In genomic region chr12:112107728-112108447, GRCh38 we compare ENCODE assay signal across 8 cellular contexts. TPM values are rescaled to one million over a fixed set of nuclear protein-coding genes. Genes with fewer than 3 reads are reported as not detected.
DNase-seq lines count a peak whose midpoint lies in the region; ATAC-seq and TF ChIP-seq lines count a peak whose summit lies in the region.

No MANE protein-coding gene starts in this region.

- peak overlapping the region in 1 of 2 experiments; percentile 78 for H2BK12ac ChIP-seq in mesenchymal stem cell (ENCODE audit: low read length in 2 of 2)

- peak overlapping the region; percentile 94 for H2AFZ ChIP-seq in mesenchymal stem cell (ENCODE audit: low read depth, low read length)

- H2AK5ac ChIP-seq in mesenchymal stem cell (ENCODE audit: low read length, severe bottlenecking) = peak overlapping the region; percentile 54

- H3K23ac ChIP-seq in mesenchymal stem cell (ENCODE audit: low read length in 2 of 2) = peak overlapping the region in 1 of 2 experiments; percentile 99

- no peaks in the 10 kb centered on the region for H3K79me1 ChIP-seq in mesenchymal stem cell (replicated peaks; ENCODE audit: low read length, poor library complexity, severe bottlenecking)

- H3K14ac ChIP-seq in mesenchymal stem cell (ENCODE audit: low read length in 2 of 2) = peak overlapping the region in 1 of 2 experiments; percentile 97

- H3K27ac ChIP-seq in cingulate gyrus (ENCODE audit: low read depth, low read length) = peak overlapping the region; percentile 47
- peak overlapping the region; percentile 56 for H3K27ac ChIP-seq in mesenchymal stem cell (ENCODE audit: low read length, poor library complexity, severe bottlenecking)
- peak overlapping the region; percentile 51 to 94 for H3K27ac ChIP-seq in testis

- H2BK15ac ChIP-seq in mesenchymal stem cell (ENCODE audit: low read depth, poor library complexity, severe bottlenecking) = peak overlapping the region; percentile 90

- H4K91ac ChIP-seq in mesenchymal stem cell (ENCODE audit: low read length) = peak overlapping the region; percentile 97

- H3K4me1 ChIP-seq in mesenchymal stem cell (ENCODE audit: control insufficient read depth, insufficient read depth, low read depth, low read length) (peaks cover 22% of the 10 kb centered on the region), testis (peaks cover 13% of the 10 kb centered on the region)

- peak overlapping the region; percentile 67 to 100 for H3K18ac ChIP-seq in mesenchymal stem cell (ENCODE audit: low read depth in 1 of 2, low read length in 2 of 2)

- WGBS in mesenchymal stem cell = under 1% methylated on average over 22 of the region's 23 CpGs
- 1 to 2% methylated on average over 19 to 23 of the region's 23 CpGs for WGBS in testis, 2 donors

- ATAC-seq in GM21717 (IDR thresholded peaks at IDR 0.05; ENCODE audit: unreplicated experiment) (peak; percentile 3), HG02885 (IDR thresholded peaks at IDR 0.05; ENCODE audit: poor library complexity, unreplicated experiment) (no peak)

- H2BK120ac ChIP-seq in mesenchymal stem cell (ENCODE audit: low read depth, low read length) = peak overlapping the region; percentile 73

- H3K9ac ChIP-seq in mesenchymal stem cell (ENCODE audit: low read length) = peak overlapping the region; percentile 99

- no peaks in the 10 kb centered on the region for H3K27me3 ChIP-seq in mesenchymal stem cell (ENCODE audit: control insufficient read depth in 1 of 2, insufficient read depth in 1 of 2, low read length in 2 of 2)
- no peaks in the 10 kb centered on the region for H3K27me3 ChIP-seq in testis

- H3K4ac ChIP-seq in mesenchymal stem cell (ENCODE audit: low read depth in 1 of 2, low read length in 2 of 2) = peak overlapping the region; percentile 81 to 100

- DNase-seq in Ammon's horn (ENCODE audit: low spot score) (peak; percentile 31), SIG-M5 (lab: John Stamatoyannopoulos, UW) (peak; percentile 67), mesenchymal stem cell (peak; percentile 58), testis (peak; percentile 53), mucosa of gallbladder (ENCODE audit: low spot score) (no peak)

- H3K9me3 ChIP-seq in mesenchymal stem cell (ENCODE audit: control insufficient read depth, low read length) = no peaks in the 10 kb centered on the region
- no peaks in the 10 kb centered on the region for H3K9me3 ChIP-seq in testis

- peak overlapping the region; percentile 94 for H4K8ac ChIP-seq in mesenchymal stem cell (ENCODE audit: low read length)

- H3K4me3 ChIP-seq in mesenchymal stem cell (ENCODE audit: insufficient read depth in 1 of 2, low read depth in 1 of 2, low read length in 2 of 2) (peak overlapping the region; percentile 98 to 99), testis (peak overlapping the region; percentile 87 to 92)

- no peak for TF ChIP-seq CTCF in testis (IDR thresholded peaks at IDR 0.05)

- no peak overlapping the region for H2BK5ac ChIP-seq in mesenchymal stem cell (ENCODE audit: low read depth, low read length, poor library complexity, severe bottlenecking)

- no peak for TF ChIP-seq POLR2A in testis (IDR thresholded peaks at IDR 0.05)

- H3K4me2 ChIP-seq in mesenchymal stem cell (ENCODE audit: low read length, poor library complexity, severe bottlenecking) = peak overlapping the region; percentile 58

- intact Hi-C loops in testis (cut with DNase I; ENCODE audit: low total_unique reads) = no loop called here

- H3K36me3 ChIP-seq in mesenchymal stem cell (ENCODE audit: control insufficient read depth in 1 of 2, insufficient read depth in 2 of 2, low read depth in 1 of 2, low read length in 2 of 2) (peaks cover 0 to 18% of the 10 kb centered on the region in 2 experiments), testis (ENCODE audit: low read depth, missing control alignments) (no peaks in the 10 kb centered on the region)

RNA-seq across cellular contexts. Expression of gene NAA25, which starts 0.7 kb away (rescaled TPM):
- polyA plus RNA-seq in mesenchymal stem cell (2013, experiment 1 of 2) = 14.3 TPM
- 18.4 TPM for polyA plus RNA-seq in mesenchymal stem cell (2013, experiment 2 of 2)
- 10 to 100 TPM; 28.2 to 31.8 TPM for total RNA-seq in testis
- 15.2 TPM for polyA plus RNA-seq in testis (ENCODE audit: insufficient read depth, low read depth, low replicate concordance)
- total RNA-seq in mucosa of gallbladder = 15.8 TPM

RNA-seq across cellular contexts. Expression of gene TRAFD1, which starts 17.5 kb away (rescaled TPM):
- polyA plus RNA-seq in mesenchymal stem cell (2013, experiment 1 of 2) = 26.0 TPM
- polyA plus RNA-seq in mesenchymal stem cell (2013, experiment 2 of 2) = 24.7 TPM
- total RNA-seq in testis = 10 to 100 TPM; 46.6 to 53.6 TPM
- polyA plus RNA-seq in testis (ENCODE audit: insufficient read depth, low read depth, low replicate concordance) = 77.3 TPM
- 28.1 TPM for total RNA-seq in mucosa of gallbladder
